ENCODE assay signal across 8 cellular contexts in genomic region chr6:26473429-26473757, GRCh38. TPM values are rescaled to one million over a fixed set of nuclear protein-coding genes. Genes with fewer than 3 reads are reported as not detected.
DNase-seq lines count a peak whose midpoint lies in the region; ATAC-seq, FAIRE-seq and TF ChIP-seq lines count a peak whose summit lies in the region.

No MANE protein-coding gene starts in this region.

- no peaks in the 10 kb centered on the region for H4K20me1 ChIP-seq in endothelial cell of umbilical vein (replicated peaks; ENCODE audit: control insufficient read depth, extremely low read depth, insufficient read depth, low read length)

- TF ChIP-seq POLR2A in Peyer's patch (IDR thresholded peaks at IDR 0.05) (no peak), endothelial cell of umbilical vein (IDR thresholded peaks at IDR 0.05; ENCODE audit: low read depth, low read length) (no peak)

- H3K79me2 ChIP-seq in endothelial cell of umbilical vein (ENCODE audit: control insufficient read depth, insufficient read depth, low read length) = no peaks in the 10 kb centered on the region

- H3K9ac ChIP-seq in endothelial cell of umbilical vein (replicated peaks; ENCODE audit: extremely low read depth, insufficient read depth, low read length) = peak overlapping the region; percentile 90

- peaks cover 20% of the 10 kb centered on the region for H3K4me1 Mint-ChIP-seq in progenitor cell of endocrine pancreas (ENCODE audit: low read depth)

- intact Hi-C loops in endothelial cell of umbilical vein (cut with micrococcal nuclease) = no loop called here

- dilution Hi-C loops in endothelial cell of umbilical vein (cut with MboI; ENCODE audit: extremely low pct_ligation_motif_present, low sequenced_read_pairs) = no loop called here

- CTCF ChIA-PET in endothelial cell of umbilical vein (lab: Charles Lee) = interaction anchor here (1.1 to 1.8 kb wide), 5 partner anchors 29 to 132 kb away, joined by 3 to 12 read pairs (median 5); no protein-coding TSS in a partner anchor

- peak overlapping the region; percentile 97 for H3K27ac Mint-ChIP-seq in progenitor cell of endocrine pancreas

- peak overlapping the region; percentile 97 for H3K4me2 ChIP-seq in endothelial cell of umbilical vein (ENCODE audit: insufficient read depth, low read length)

- POLR2A ChIA-PET in endothelial cell of umbilical vein (lab: Charles Lee) = interaction anchor here (1.2 kb wide), 2 partner anchors 47 to 60 kb away, joined by 4 read pairs; no protein-coding TSS in a partner anchor

- H3K4me1 ChIP-seq in Peyer's patch (peaks cover 0 to 19% (median 5%) of the 10 kb centered on the region in 4 donors), endothelial cell of umbilical vein (ENCODE audit: control insufficient read depth, extremely low read depth, insufficient read depth, low read length) (peaks cover 23% of the 10 kb centered on the region)

- H3K4me3 Mint-ChIP-seq in progenitor cell of endocrine pancreas (ENCODE audit: low read depth) = peak overlapping the region; percentile 75

- no TSS peak for BruUV-seq in endothelial cell of umbilical vein (replicated peaks; lab: Mats Ljungman, UMichigan)

- peak; percentile 58 for DNase-seq in DMS114 treated with DMSO at 0.1 percent for 48 hours (lab: John Stamatoyannopoulos, UW; ENCODE audit: unreplicated experiment)
- no peak for DNase-seq in Peyer's patch
- no peak for DNase-seq in endothelial cell of umbilical vein (ENCODE audit: low read depth, low spot score)
- DNase-seq in progenitor cell of endocrine pancreas (ENCODE audit: low spot score, unreplicated experiment) = no peak
- no peak for DNase-seq in NCI-H1417 treated with DMSO at 0.1 percent for 48 hours (lab: John Stamatoyannopoulos, UW)
- DNase-seq in globus pallidus (ENCODE audit: low spot score) = no peak
- no peak for DNase-seq in ecto neural progenitor cell (ENCODE audit: low spot score)

- no peaks in the 10 kb centered on the region for H3K9me1 ChIP-seq in endothelial cell of umbilical vein (replicated peaks; ENCODE audit: control insufficient read depth, extremely low read depth, insufficient read depth, low read length)

- peak overlapping the region; percentile 86 to 93 (median 90) for H3K27ac ChIP-seq in Peyer's patch
- H3K27ac ChIP-seq in endothelial cell of umbilical vein (ENCODE audit: insufficient read depth, low read depth, low read length) = peak overlapping the region; percentile 90

- no peaks in the 10 kb centered on the region for H3K27me3 ChIP-seq in Peyer's patch
- H3K27me3 ChIP-seq in endothelial cell of umbilical vein (ENCODE audit: control insufficient read depth in 2 of 2, insufficient read depth in 2 of 2, low read length in 2 of 2) = no peaks in the 10 kb centered on the region

- H3K36me3 Mint-ChIP-seq in progenitor cell of endocrine pancreas (ENCODE audit: insufficient read depth) = peaks cover 23% of the 10 kb centered on the region

- H3K27me3 Mint-ChIP-seq in progenitor cell of endocrine pancreas = no peaks in the 10 kb centered on the region

- H2AFZ ChIP-seq in endothelial cell of umbilical vein (ENCODE audit: low read depth, low read length) = peak overlapping the region; percentile 49

- no peaks in the 10 kb centered on the region for H3K9me3 ChIP-seq in Peyer's patch
- no peaks in the 10 kb centered on the region for H3K9me3 ChIP-seq in endothelial cell of umbilical vein (replicated peaks; ENCODE audit: control insufficient read depth, insufficient read depth, low read length)

- peaks cover 0 to 17% (median 0%) of the 10 kb centered on the region in 3 donors for H3K36me3 ChIP-seq in Peyer's patch
- H3K36me3 ChIP-seq in endothelial cell of umbilical vein (ENCODE audit: control insufficient read depth in 2 of 2, extremely low read depth in 1 of 2, insufficient read depth in 2 of 2, low read length in 2 of 2) = peaks cover 3 to 6% of the 10 kb centered on the region in 2 experiments

- H3K4me3 ChIP-seq in Peyer's patch = peak overlapping the region; percentile 30 to 59 (median 40)
- H3K4me3 ChIP-seq in endothelial cell of umbilical vein (replicated peaks in 1 of 3; ENCODE audit: insufficient read depth in 1 of 3, low read depth in 1 of 3, low read length in 3 of 3) = peak overlapping the region; percentile 25 to 73 (median 35)

- ATAC-seq in HG02885 (IDR thresholded peaks at IDR 0.05; ENCODE audit: poor library complexity, unreplicated experiment) = no peak

- peaks cover 9% of the 10 kb centered on the region for H3K9me3 Mint-ChIP-seq in progenitor cell of endocrine pancreas (ENCODE audit: low read depth)

- FAIRE-seq in endothelial cell of umbilical vein (lab: Jason Lieb, UNC) = no peak

- TF ChIP-seq CTCF in Peyer's patch (IDR thresholded peaks at IDR 0.05) (no peak), endothelial cell of umbilical vein (IDR thresholded peaks at IDR 0.05; ENCODE audit: extremely low read depth in 1 of 2, insufficient read depth in 1 of 2, low read depth in 1 of 2, low read length in 2 of 2) (no peak), progenitor cell of endocrine pancreas (IDR thresholded peaks at IDR 0.05; ENCODE audit: unreplicated experiment) (no peak)

TF ChIP-seq in endothelial cell of umbilical vein, 7 proteins besides CTCF, POLR2A, EP300 and RAD21:
- TF ChIP-seq MAX (IDR thresholded peaks at IDR 0.05; ENCODE audit: insufficient read depth, insufficient read length) = no peak
TF ChIP-seq in endothelial cell of umbilical vein: peak in this region for 0.

RNA-seq across cellular contexts. Expression of gene BTN2A1, which starts 15.6 kb away (rescaled TPM):
- total RNA-seq in Peyer's patch (10 to 100 TPM; 19.6 to 38.0 (median 33.4) TPM), endothelial cell of umbilical vein (23.4 and 25.1 TPM in 2 replicates), progenitor cell of endocrine pancreas (24.7 and 26.4 TPM in 2 replicates)
- polyA plus RNA-seq in endothelial cell of umbilical vein = 26.3 and 31.9 TPM in 2 replicates
- 29.5 and 32.1 TPM in 2 replicates for polyA plus RNA-seq in endothelial cell of umbilical vein (2011; cell fraction: cytosol; rRNA removed)
- 62.1 and 68.7 TPM in 2 replicates for polyA plus RNA-seq in endothelial cell of umbilical vein (2011; cell fraction: nucleus; rRNA removed)
- 21.3 and 25.6 TPM in 2 replicates for polyA plus RNA-seq in endothelial cell of umbilical vein (2012)
- polyA minus RNA-seq in endothelial cell of umbilical vein = 29.3 and 39.5 TPM in 2 replicates
- 3.9 TPM for polyA minus RNA-seq in endothelial cell of umbilical vein (2011; cell fraction: cytosol; rRNA and poly(A)+ RNA removed)
- 18.5 and 20.2 TPM in 2 replicates for polyA minus RNA-seq in endothelial cell of umbilical vein (2011; cell fraction: nucleus; rRNA and poly(A)+ RNA removed)

RNA-seq across cellular contexts. Expression of gene BTN1A1, which starts 26.7 kb away (rescaled TPM):
- total RNA-seq in Peyer's patch = not detected
- not detected in 2 replicates for total RNA-seq in endothelial cell of umbilical vein
- not detected in 2 replicates for polyA plus RNA-seq in endothelial cell of umbilical vein
- not detected in 2 replicates for polyA plus RNA-seq in endothelial cell of umbilical vein (2011; cell fraction: cytosol; rRNA removed)
- not detected in 2 replicates for polyA plus RNA-seq in endothelial cell of umbilical vein (2011; cell fraction: nucleus; rRNA removed)
- not detected in 2 replicates for polyA plus RNA-seq in endothelial cell of umbilical vein (2012)
- polyA minus RNA-seq in endothelial cell of umbilical vein = not detected in 2 replicates
- not detected for polyA minus RNA-seq in endothelial cell of umbilical vein (2011; cell fraction: cytosol; rRNA and poly(A)+ RNA removed)
- not detected in 2 replicates for polyA minus RNA-seq in endothelial cell of umbilical vein (2011; cell fraction: nucleus; rRNA and poly(A)+ RNA removed)
- total RNA-seq in progenitor cell of endocrine pancreas = 1.5 and 1.6 TPM in 2 replicates

RNA-seq across cellular contexts. Expression of gene BTN3A3, which starts 33.1 kb away (rescaled TPM):
- 10 to 100 TPM; 13.7 to 62.7 (median 28.1) TPM for total RNA-seq in Peyer's patch
- total RNA-seq in endothelial cell of umbilical vein = 7.5 and 10.9 TPM in 2 replicates
- polyA plus RNA-seq in endothelial cell of umbilical vein = 5.9 and 8.1 TPM in 2 replicates
- 8.5 and 9.0 TPM in 2 replicates for polyA plus RNA-seq in endothelial cell of umbilical vein (2011; cell fraction: cytosol; rRNA removed)
- polyA plus RNA-seq in endothelial cell of umbilical vein (2011; cell fraction: nucleus; rRNA removed) = 29.1 and 32.3 TPM in 2 replicates
- 9.6 and 11.4 TPM in 2 replicates for polyA plus RNA-seq in endothelial cell of umbilical vein (2012)
- polyA minus RNA-seq in endothelial cell of umbilical vein = 15.9 and 27.7 TPM in 2 replicates
- 8.6 TPM for polyA minus RNA-seq in endothelial cell of umbilical vein (2011; cell fraction: cytosol; rRNA and poly(A)+ RNA removed)
- polyA minus RNA-seq in endothelial cell of umbilical vein (2011; cell fraction: nucleus; rRNA and poly(A)+ RNA removed) = 11.5 and 12.1 TPM in 2 replicates
- total RNA-seq in progenitor cell of endocrine pancreas = 2.4 and 3.1 TPM in 2 replicates
